In genomic region chr19:43594081-43594697, GRCh38 we compare ENCODE assay signal across 1 cellular context.
TF ChIP-seq lines count a peak whose summit lies in the region.

No MANE protein-coding gene starts in this region.

TF ChIP-seq in GM12878, 131 proteins besides CTCF, POLR2A, EP300 and RAD21:
- TF ChIP-seq NFYA (IDR thresholded peaks at IDR 0.05; ENCODE audit: borderline replicate concordance, low read depth, low read length) (no peak), ZNF274 (IDR thresholded peaks at IDR 0.05; ENCODE audit: insufficient read depth, insufficient read length) (no peak), CBFB (IDR thresholded peaks at IDR 0.05; ENCODE audit: low read depth) (no peak), ELK1 (IDR thresholded peaks at IDR 0.05; ENCODE audit: low read depth, low read length) (no peak), TCF3 (IDR thresholded peaks at IDR 0.05; ENCODE audit: borderline replicate concordance, insufficient read depth, low read depth, low read length) (no peak), CHD4 (IDR thresholded peaks at IDR 0.05) (no peak), BRCA1 (IDR thresholded peaks at IDR 0.05; ENCODE audit: low read depth, low read length) (no peak), DPF2 (IDR thresholded peaks at IDR 0.05) (no peak), HDAC2 (IDR thresholded peaks at IDR 0.05) (no peak), ATF2 (IDR thresholded peaks at IDR 0.05; ENCODE audit: low read length) (no peak), TCF7 (IDR thresholded peaks at IDR 0.05; ENCODE audit: borderline replicate concordance) (no peak), ZNF622 (IDR thresholded peaks at IDR 0.05) (no peak)
